1 cellular context compared by ENCODE assay signal in the genomic region with DNA sequence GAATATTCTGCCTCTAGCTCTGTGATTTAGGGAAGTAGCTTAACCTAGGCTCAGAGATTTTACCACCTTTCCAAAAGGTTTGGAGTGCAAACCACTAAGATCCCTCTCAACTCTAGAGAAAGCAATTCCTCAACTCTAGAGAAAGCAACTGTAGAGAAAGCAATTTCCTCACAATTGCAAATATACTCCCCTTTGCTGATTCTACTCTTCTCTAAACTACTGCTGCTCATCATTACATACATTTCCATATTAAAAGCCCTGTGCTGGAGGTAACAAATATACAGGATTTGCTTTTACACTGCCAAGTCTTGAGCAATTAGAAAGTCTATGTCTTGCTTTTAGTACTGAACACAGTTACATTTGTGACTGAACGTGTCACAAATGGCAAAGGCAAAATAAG.
TF ChIP-seq lines count a peak whose summit lies in the region.

No MANE protein-coding gene starts in this region.

TF ChIP-seq in H1, 55 proteins besides CTCF, POLR2A, EP300 and RAD21:
- TF ChIP-seq CTBP2 (IDR thresholded peaks at IDR 0.05; ENCODE audit: borderline replicate concordance, insufficient read depth, insufficient read length, low read length): no peak
- TF ChIP-seq CEBPB (IDR thresholded peaks at IDR 0.05; ENCODE audit: low read depth, low read length): peak; percentile 11; the same call in 1 of the 2 replicates
TF ChIP-seq in H1: peak in this region for 1.
